ENCODE assay signal across 19 cellular contexts in genomic region chr1:14666376-14666775, GRCh38.
"Had no signal": no experiment of that assay in that cellular context is flagged by ENCODE, and none has a peak within 500 bp of the region (broad histone marks: within the 10 kb centered on the region; RNA-seq: fewer than 3 reads in every experiment).

No MANE protein-coding gene starts in this region.

- H3K27me3 Mint-ChIP-seq: progenitor cell of endocrine pancreas had no signal

- H3K36me3 Mint-ChIP-seq: naive thymus-derived CD4-positive, alpha-beta T cell had no signal

- DNase-seq: activated CD4-positive, alpha-beta T cell treated with anti-CD3 and anti-CD28 coated beads for 1 hour; activated effector memory CD4-positive, alpha-beta T cell treated with anti-CD3 and anti-CD28 coated beads, Interleukin-2, amount 50 U/mL, for 16 hours; activated naive CD4-positive, alpha-beta T cell treated with anti-CD3 and anti-CD28 coated beads, Interleukin-2, amount 50 U/mL, for 16 hours; activated T-cell treated with anti-CD3 and anti-CD28 coated beads, Interleukin-2, amount 50 U/mL, for 72 hours; aorta; effector memory CD8-positive, alpha-beta T cell; left cardiac atrium; mesendoderm; naive thymus-derived CD4-positive, alpha-beta T cell; right cardiac atrium; stimulated activated naive CD8-positive, alpha-beta T cell treated with anti-CD3 and anti-CD28 coated beads, Interleukin-15, Interleukin-2, amounts not matched to agents 100 U/mL and 50 U/mL, for 24 hours; substantia nigra; uterus; WERI-Rb-1 had no signal

- H2AFZ ChIP-seq: neural progenitor cell had no signal

- H3K27ac ChIP-seq: neural progenitor cell, skin epidermis, tibial nerve, uterus, WERI-Rb-1 had no signal

- H3K4me2 ChIP-seq: neural progenitor cell had no signal

- H3K9me3 Mint-ChIP-seq: activated T-cell treated with anti-CD3 and anti-CD28 coated beads, Interleukin-2, amount 50 U/mL, for 72 hours; dendritic cell treated with granulocyte-macrophage colony-stimulating factor and Interleukin-4, amounts not matched to agents 40 ng/mL and 50 ng/mL, for 4 days; effector memory CD8-positive, alpha-beta T cell had no signal

- ATAC-seq: activated T-cell treated with anti-CD3 and anti-CD28 coated beads, Interleukin-2, amount 50 U/mL, for 72 hours; effector memory CD8-positive, alpha-beta T cell; left cardiac atrium; naive thymus-derived CD4-positive, alpha-beta T cell; right cardiac atrium; stimulated activated naive CD8-positive, alpha-beta T cell treated with anti-CD3 and anti-CD28 coated beads, Interleukin-15, Interleukin-2, amounts not matched to agents 100 U/mL and 50 U/mL, for 24 hours had no signal

- H3K36me3 ChIP-seq: neural progenitor cell, tibial nerve, uterus, WERI-Rb-1 had no signal

- H3K4me3 Mint-ChIP-seq: activated T-cell treated with anti-CD3 and anti-CD28 coated beads, Interleukin-2, amount 50 U/mL, for 72 hours; dendritic cell treated with granulocyte-macrophage colony-stimulating factor and Interleukin-4, amounts not matched to agents 40 ng/mL and 50 ng/mL, for 4 days; effector memory CD8-positive, alpha-beta T cell; naive thymus-derived CD4-positive, alpha-beta T cell; neural progenitor cell had no signal

- H3K4me1 ChIP-seq: uterus had no signal

- H3K9me3 ChIP-seq: tibial nerve, uterus had no signal

- H3K27ac Mint-ChIP-seq: activated T-cell treated with anti-CD3 and anti-CD28 coated beads, Interleukin-2, amount 50 U/mL, for 72 hours; dendritic cell treated with granulocyte-macrophage colony-stimulating factor and Interleukin-4, amounts not matched to agents 40 ng/mL and 50 ng/mL, for 4 days; effector memory CD8-positive, alpha-beta T cell; naive thymus-derived CD4-positive, alpha-beta T cell; neural progenitor cell; progenitor cell of endocrine pancreas had no signal

- H3K27me3 ChIP-seq: neural progenitor cell, tibial nerve, uterus had no signal

- H3K4me3 ChIP-seq: neural progenitor cell, skin epidermis, tibial nerve, uterus had no signal

- H3K9ac ChIP-seq: neural progenitor cell had no signal
